In genomic region chr10:123252779-123253178, GRCh38 we compare ENCODE assay signal across 22 cellular contexts.
"Had no signal": no experiment of that assay in that cellular context is flagged by ENCODE, and none has a peak within 500 bp of the region (broad histone marks: within the 10 kb centered on the region; RNA-seq: fewer than 3 reads in every experiment).

No MANE protein-coding gene starts in this region.

- ATAC-seq: esophagus mucosa; heart left ventricle; naive thymus-derived CD4-positive, alpha-beta T cell; stimulated activated naive B cell treated with anti-CD40 and anti-IgM and Interleukin-4, amounts not matched to agents 10 μg/mL and 1 μg/mL and 100 μg/mL, for 72 hours; stimulated activated naive CD8-positive, alpha-beta T cell treated with anti-CD3 and anti-CD28 coated beads, Interleukin-15, amount 100 ng/mL, for 72 hours; upper lobe of right lung had no signal

- H3K4me3 ChIP-seq: heart left ventricle, sigmoid colon, skin epidermis, testis, tibial nerve, upper lobe of right lung had no signal

- DNase-seq: effector memory CD4-positive, alpha-beta T cell; heart left ventricle; hippocampal formation; kidney glomerular epithelial cell; mammary epithelial cell; naive thymus-derived CD4-positive, alpha-beta T cell; nephron progenitor cell; posterior cingulate gyrus; sigmoid colon; stimulated activated CD4-positive, alpha-beta T cell treated with anti-CD3 and anti-CD28 coated beads, Interleukin-2, amount 100 ng/mL, for 24 hours; stimulated activated CD4-positive, alpha-beta T cell treated with anti-CD3 and anti-CD28 coated beads, Interleukin-4, amount 100 ng/mL, for 4 hours; stimulated activated naive B cell treated with anti-CD40 and anti-IgM and Interleukin-4, amounts not matched to agents 10 μg/mL and 1 μg/mL and 100 μg/mL, for 72 hours; stimulated activated naive CD8-positive, alpha-beta T cell treated with anti-CD3 and anti-CD28 coated beads, Interleukin-15, amount 100 ng/mL, for 72 hours; testis; upper lobe of right lung had no signal

- H3K4me1 ChIP-seq: heart left ventricle, sigmoid colon, testis, tibial nerve, upper lobe of right lung had no signal

- H3K27ac ChIP-seq: heart left ventricle, neutrophil, sigmoid colon, skin epidermis, testis, tibial nerve, upper lobe of right lung had no signal

- H3K36me3 ChIP-seq: heart left ventricle, neutrophil, sigmoid colon, tibial nerve, upper lobe of right lung had no signal

- H3K9me3 ChIP-seq: neutrophil, sigmoid colon, testis, tibial nerve, upper lobe of right lung had no signal

- FAIRE-seq: endometrium, frontal cortex, islet of Langerhans had no signal

- H3K27me3 ChIP-seq: heart left ventricle, neutrophil, sigmoid colon, testis, tibial nerve, upper lobe of right lung had no signal
